26 cellular contexts compared by ENCODE assay signal in genomic region chr17:16048797-16049449, GRCh38. TPM values are rescaled to one million over a fixed set of nuclear protein-coding genes. Genes with fewer than 3 reads are reported as not detected.
A peak's percentile ranks its signal among the peaks of the same experiment; 100 is the strongest.
DNase-seq lines count a peak whose midpoint lies in the region; ATAC-seq and TF ChIP-seq lines count a peak whose summit lies in the region.
"Had no signal": no experiment of that assay in that cellular context is flagged by ENCODE, and none has a peak within 500 bp of the region (broad histone marks: within the 10 kb centered on the region; RNA-seq: fewer than 3 reads in every experiment).

No MANE protein-coding gene starts in this region.

- no peak overlapping the region for H3K4me3 ChIP-seq in adrenal gland
- H3K4me3 ChIP-seq: GM23248, MG63 had no signal

- peaks cover 16% of the 10 kb centered on the region for H3K9me3 Mint-ChIP-seq in nephron progenitor cell
- H3K9me3 Mint-ChIP-seq in stimulated activated naive B cell treated with anti-CD40 and anti-IgM and Interleukin-4, amounts not matched to agents 10 μg/mL and 1 μg/mL and 100 μg/mL, for 72 hours: no peaks in the 10 kb centered on the region

- H3K27ac ChIP-seq in adrenal gland: peak overlapping the region in 2 of 5 donors; percentile 5 to 20
- H3K27ac ChIP-seq: 22Rv1, GM23248, RWPE1 had no signal

- ATAC-seq in stimulated activated naive B cell treated with anti-CD40 and anti-IgM and Interleukin-4, amounts not matched to agents 10 μg/mL and 1 μg/mL and 100 μg/mL, for 72 hours (replicated peaks): no peak
- no peak for ATAC-seq in HG03457 (IDR thresholded peaks at IDR 0.05; ENCODE audit: unreplicated experiment)
- no peak for ATAC-seq in HG02981 (IDR thresholded peaks at IDR 0.05; ENCODE audit: unreplicated experiment)
- ATAC-seq: Panc1 had no signal

- 58 to 76% (median 64%) methylated on average over 15 of the region's 15 CpGs for WGBS in adrenal gland, 4 donors

- no peak for TF ChIP-seq POLR2A in adrenal gland (IDR thresholded peaks at IDR 0.05)

- no peak overlapping the region for H3K4me3 Mint-ChIP-seq in nephron progenitor cell
- no peak overlapping the region for H3K4me3 Mint-ChIP-seq in stimulated activated naive B cell treated with anti-CD40 and anti-IgM and Interleukin-4, amounts not matched to agents 10 μg/mL and 1 μg/mL and 100 μg/mL, for 72 hours

- H3K27me3 Mint-ChIP-seq in nephron progenitor cell (ENCODE audit: low read depth, poor library complexity): no peaks in the 10 kb centered on the region
- no peaks in the 10 kb centered on the region for H3K27me3 Mint-ChIP-seq in stimulated activated naive B cell treated with anti-CD40 and anti-IgM and Interleukin-4, amounts not matched to agents 10 μg/mL and 1 μg/mL and 100 μg/mL, for 72 hours

- H3K9me3 ChIP-seq in adrenal gland (replicated peaks in 1 of 3): no peaks in the 10 kb centered on the region
- H3K9me3 ChIP-seq: MG63 had no signal

- H3K27ac Mint-ChIP-seq in nephron progenitor cell: peak overlapping the region; percentile 45
- peak overlapping the region; percentile 42 for H3K27ac Mint-ChIP-seq in stimulated activated naive B cell treated with anti-CD40 and anti-IgM and Interleukin-4, amounts not matched to agents 10 μg/mL and 1 μg/mL and 100 μg/mL, for 72 hours

- peaks cover 0 to 41% of the 10 kb centered on the region in 2 donors for H3K36me3 ChIP-seq in adrenal gland (replicated peaks in 1 of 2)
- H3K36me3 ChIP-seq: MG63 had no signal

- intact Hi-C loops in adrenal gland (cut with DNase I): no loop called here

- no peaks in the 10 kb centered on the region for H3K4me1 Mint-ChIP-seq in nephron progenitor cell
- H3K4me1 Mint-ChIP-seq in stimulated activated naive B cell treated with anti-CD40 and anti-IgM and Interleukin-4, amounts not matched to agents 10 μg/mL and 1 μg/mL and 100 μg/mL, for 72 hours: no peaks in the 10 kb centered on the region

- DNase-seq in DMS53 (lab: John Stamatoyannopoulos, UW): peak; percentile 69
- no peak for DNase-seq in DMS53 treated with DMSO at 0.1 percent for 48 hours (lab: John Stamatoyannopoulos, UW; ENCODE audit: unreplicated experiment)
- peak in 6 of 7 donors; percentile 27 to 60 (median 50) for DNase-seq in adrenal gland
- no peak for DNase-seq in nephron progenitor cell
- DNase-seq in stimulated activated naive B cell treated with anti-CD40 and anti-IgM and Interleukin-4, amounts not matched to agents 10 μg/mL and 1 μg/mL and 100 μg/mL, for 72 hours: no peak
- DNase-seq in NCI-H2227 treated with DMSO at 0.1 percent for 48 hours (lab: John Stamatoyannopoulos, UW): no peak
- DNase-seq: ACHN, Calu3, GM23248, H7, IMR-90, KG1, MG63, NCI-H1048, NCI-H1417, NCI-H1694, NCI-H2081, NCI-H226, NCI-H510A, NCI-H69, SHP77 treated with DMSO at 0.1 percent for 48 hours had no signal

- TF ChIP-seq CTCF in adrenal gland (IDR thresholded peaks at IDR 0.05) (no peak), nephron progenitor cell (IDR thresholded peaks at IDR 0.05) (no peak)

- H3K27me3 ChIP-seq in adrenal gland: no peaks in the 10 kb centered on the region
- H3K27me3 ChIP-seq: MG63 had no signal

- no peaks in the 10 kb centered on the region for H3K4me1 ChIP-seq in adrenal gland (replicated peaks in 1 of 2)

- peaks cover 67% of the 10 kb centered on the region for H3K36me3 Mint-ChIP-seq in nephron progenitor cell (ENCODE audit: low read depth)
- H3K36me3 Mint-ChIP-seq in stimulated activated naive B cell treated with anti-CD40 and anti-IgM and Interleukin-4, amounts not matched to agents 10 μg/mL and 1 μg/mL and 100 μg/mL, for 72 hours: peaks cover 41 to 54% of the 10 kb centered on the region in 2 donors

RNA-seq across cellular contexts. Expression of gene TTC19, which starts 49.3 kb away (rescaled TPM):
- total RNA-seq in adrenal gland: 100 to 1,000 TPM in 1 of 8 donors, 10 to 100 TPM in 7; 46.0 to 152 (median 61.8) TPM
- 10 to 100 TPM; 20.6 to 62.3 (median 21.5) TPM for polyA plus RNA-seq in adrenal gland

RNA-seq across cellular contexts. Expression of gene ZSWIM7, which starts 49.4 kb away (rescaled TPM):
- total RNA-seq in adrenal gland: 10 to 100 TPM; 10.3 to 72.6 (median 34.0) TPM
- polyA plus RNA-seq in adrenal gland: 10 to 100 TPM; 42.0 to 57.9 (median 46.7) TPM

Comparison
In these comparisons a context has a peak if more than half of its experiments do, and no peak if none do; other contexts are left out.
1. DNase-seq: peak in DMS53 (single experiment) and adrenal gland (6 of 7); none in DMS53 treated with DMSO at 0.1 percent for 48 hours (single experiment), nephron progenitor cell (single experiment), stimulated activated naive B cell treated with anti-CD40 and anti-IgM and Interleukin-4, amounts not matched to agents 10 μg/mL and 1 μg/mL and 100 μg/mL, for 72 hours (single experiment) and NCI-H2227 treated with DMSO at 0.1 percent for 48 hours (single experiment).